Comparison of ENCODE assay signal across 24 cellular contexts in genomic region chr2:162197095-162197825, GRCh38. TPM values are rescaled to one million over a fixed set of nuclear protein-coding genes. Genes with fewer than 3 reads are reported as not detected.
DNase-seq lines count a peak whose midpoint lies in the region; ATAC-seq and TF ChIP-seq lines count a peak whose summit lies in the region.
"Had no signal": no experiment of that assay in that cellular context is flagged by ENCODE, and none has a peak within 500 bp of the region (broad histone marks: within the 10 kb centered on the region; RNA-seq: fewer than 3 reads in every experiment).

No MANE protein-coding gene starts in this region.

- no peaks in the 10 kb centered on the region for H3K9me3 Mint-ChIP-seq in WTC11
- H3K9me3 Mint-ChIP-seq: nephron; T-helper 2 cell treated with Interferon-gamma antibody and Interleukin-4, amounts not matched to agents 5 μg/mL and 100 μg/mL, for 36 hours had no signal

- H3K27me3 Mint-ChIP-seq in WTC11 (ENCODE audit: low read depth) = no peaks in the 10 kb centered on the region

- no peak overlapping the region for H3K4me3 ChIP-seq in AG04450 (ENCODE audit: low read depth, low read length)
- no peak overlapping the region for H3K4me3 ChIP-seq in brain microvascular endothelial cell (ENCODE audit: low read depth, low read length)
- H3K4me3 ChIP-seq: hepatocyte, upper lobe of left lung had no signal

- H3K27ac ChIP-seq in AG04450 (ENCODE audit: low read depth, low read length) (peak overlapping the region; percentile 90), brain microvascular endothelial cell (peak overlapping the region; percentile 91), foreskin keratinocyte (no peak overlapping the region)
- H3K27ac ChIP-seq: hepatocyte, upper lobe of left lung had no signal

- POLR2A ChIA-PET in AG04450 (lab: Yijun Ruan, JAX) = interaction anchor here (0.6 to 3.6 kb wide), 15 partner anchors 13 to 125 kb away, joined by 3 to 35 read pairs (median 4); partner anchors contain the start of gene FAP
- POLR2A ChIA-PET in WTC11 (lab: Charles Lee) = no interaction called here

- no peak overlapping the region for H3K27ac Mint-ChIP-seq in WTC11
- H3K27ac Mint-ChIP-seq: nephron; T-helper 2 cell treated with Interferon-gamma antibody and Interleukin-4, amounts not matched to agents 5 μg/mL and 100 μg/mL, for 36 hours had no signal

- TF ChIP-seq CTCF in AG04450 (IDR thresholded peaks at IDR 0.05; ENCODE audit: low read depth, low read length) (no peak), brain microvascular endothelial cell (IDR thresholded peaks at IDR 0.05; ENCODE audit: low read depth, low read length, missing control alignments) (no peak), foreskin keratinocyte (conservative IDR thresholded peaks at IDR 0.05) (no peak), GM13976 (IDR thresholded peaks at IDR 0.05; ENCODE audit: borderline replicate concordance, control extremely low read depth, extremely low read depth, insufficient read depth, missing control alignments) (no peak), WTC11 (IDR thresholded peaks at IDR 0.05) (no peak)

- H3K4me1 Mint-ChIP-seq in WTC11 = no peaks in the 10 kb centered on the region

- in situ Hi-C loops in brain microvascular endothelial cell (cut with HindIII; ENCODE audit: low pct_ligation_motif_present, low sequenced_read_pairs) (no loop called here), GM13976 (cut with MboI; ENCODE audit: low sequenced_read_pairs, unreplicated experiment) (no loop called here)

- H3K36me3 Mint-ChIP-seq in WTC11 = no peaks in the 10 kb centered on the region

- peak; percentile 42 for ATAC-seq in foreskin keratinocyte
- no peak for ATAC-seq in HG02885 (IDR thresholded peaks at IDR 0.05; ENCODE audit: poor library complexity, unreplicated experiment)
- no peak for ATAC-seq in WTC11

- peaks cover 87% of the 10 kb centered on the region for H3K36me3 ChIP-seq in brain microvascular endothelial cell (replicated peaks)
- H3K36me3 ChIP-seq: upper lobe of left lung had no signal

- CTCF ChIA-PET in AG04450 (lab: Charles Lee) (interaction anchor here (1.0 to 3.2 kb wide), 5 partner anchors 10 to 610 kb away, joined by 3 to 25 read pairs (median 8); no protein-coding TSS in a partner anchor), WTC11 (lab: Charles Lee) (interaction anchor here (1.8 to 2.3 kb wide), 2 partner anchors 101 to 104 kb away, joined by 6 to 9 read pairs; no protein-coding TSS in a partner anchor)

- H3K4me3 Mint-ChIP-seq in WTC11 = no peak overlapping the region
- H3K4me3 Mint-ChIP-seq: nephron; T-helper 2 cell treated with Interferon-gamma antibody and Interleukin-4, amounts not matched to agents 5 μg/mL and 100 μg/mL, for 36 hours had no signal

- no peaks in the 10 kb centered on the region for H3K9me3 ChIP-seq in AG04450 (ENCODE audit: control insufficient read depth, insufficient read depth, low read length)
- H3K9me3 ChIP-seq: upper lobe of left lung had no signal

- H3K4me1 ChIP-seq in foreskin keratinocyte = peaks cover 8% of the 10 kb centered on the region
- H3K4me1 ChIP-seq: upper lobe of left lung had no signal

- DNase-seq in AG04450 (ENCODE audit: low read depth, low spot score) (peak; percentile 60), M059J (ENCODE audit: low read depth) (peak; percentile 24), brain microvascular endothelial cell (peak; percentile 36), foreskin keratinocyte (peak; percentile 20 to 37), GM13976 (ENCODE audit: low spot score) (no peak), glomerular visceral epithelial cell (ENCODE audit: extremely low spot score) (no peak), WTC11 (ENCODE audit: low spot score) (no peak)
- DNase-seq: activated CD8-positive, alpha-beta memory T cell treated with anti-CD3 and anti-CD28 coated beads for 24 hours; amniotic stem cell; dermis blood vessel endothelial cell; erythroblast; kidney; NCI-H1048; NCI-H2081; NCI-H524 treated with DMSO at 0.1 percent for 48 hours; SHP77 treated with DMSO at 0.1 percent for 48 hours; stimulated activated CD4-positive, alpha-beta T cell treated with anti-CD3 and anti-CD28 coated beads, Interleukin-15, amount 100 ng/mL, for 24 hours; stimulated activated naive CD8-positive, alpha-beta T cell treated with anti-CD3 and anti-CD28 coated beads, Interleukin-15, Interleukin-2, amounts not matched to agents 100 U/mL and 50 U/mL, for 24 hours; upper lobe of left lung had no signal

- H3K27me3 ChIP-seq in AG04450 (ENCODE audit: control insufficient read depth, insufficient read depth, low read length) (no peaks in the 10 kb centered on the region), brain microvascular endothelial cell (replicated peaks) (no peaks in the 10 kb centered on the region), foreskin keratinocyte (no peaks in the 10 kb centered on the region)
- H3K27me3 ChIP-seq: hepatocyte, upper lobe of left lung had no signal

TF ChIP-seq in WTC11, 78 proteins besides CTCF, POLR2A, EP300 and RAD21 (continues in another document):
- TF ChIP-seq AFF4 (CRISPR knock-in tag; IDR thresholded peaks at IDR 0.05; ENCODE audit: borderline replicate concordance) = no peak
- TF ChIP-seq, protein P1, sequence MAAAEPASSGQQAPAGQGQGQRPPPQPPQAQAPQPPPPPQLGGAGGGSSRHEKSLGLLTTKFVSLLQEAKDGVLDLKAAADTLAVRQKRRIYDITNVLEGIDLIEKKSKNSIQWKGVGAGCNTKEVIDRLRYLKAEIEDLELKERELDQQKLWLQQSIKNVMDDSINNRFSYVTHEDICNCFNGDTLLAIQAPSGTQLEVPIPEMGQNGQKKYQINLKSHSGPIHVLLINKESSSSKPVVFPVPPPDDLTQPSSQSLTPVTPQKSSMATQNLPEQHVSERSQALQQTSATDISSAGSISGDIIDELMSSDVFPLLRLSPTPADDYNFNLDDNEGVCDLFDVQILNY (CRISPR knock-in tag; IDR thresholded peaks at IDR 0.05) = no peak
- TF ChIP-seq ZNF219 (CRISPR knock-in tag; IDR thresholded peaks at IDR 0.05; ENCODE audit: borderline replicate concordance) = no peak
- no peak for TF ChIP-seq NR1H2 (CRISPR knock-in tag; IDR thresholded peaks at IDR 0.05)
- no peak for TF ChIP-seq ESRRA (CRISPR knock-in tag; IDR thresholded peaks at IDR 0.05; ENCODE audit: borderline replicate concordance)
- TF ChIP-seq CREM (CRISPR knock-in tag; IDR thresholded peaks at IDR 0.05) = no peak
- TF ChIP-seq, protein P2, sequence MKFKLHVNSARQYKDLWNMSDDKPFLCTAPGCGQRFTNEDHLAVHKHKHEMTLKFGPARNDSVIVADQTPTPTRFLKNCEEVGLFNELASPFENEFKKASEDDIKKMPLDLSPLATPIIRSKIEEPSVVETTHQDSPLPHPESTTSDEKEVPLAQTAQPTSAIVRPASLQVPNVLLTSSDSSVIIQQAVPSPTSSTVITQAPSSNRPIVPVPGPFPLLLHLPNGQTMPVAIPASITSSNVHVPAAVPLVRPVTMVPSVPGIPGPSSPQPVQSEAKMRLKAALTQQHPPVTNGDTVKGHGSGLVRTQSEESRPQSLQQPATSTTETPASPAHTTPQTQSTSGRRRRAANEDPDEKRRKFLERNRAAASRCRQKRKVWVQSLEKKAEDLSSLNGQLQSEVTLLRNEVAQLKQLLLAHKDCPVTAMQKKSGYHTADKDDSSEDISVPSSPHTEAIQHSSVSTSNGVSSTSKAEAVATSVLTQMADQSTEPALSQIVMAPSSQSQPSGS (CRISPR knock-in tag; IDR thresholded peaks at IDR 0.05; ENCODE audit: borderline replicate concordance, low read depth) = no peak
- no peak for TF ChIP-seq IRF1 (CRISPR knock-in tag; IDR thresholded peaks at IDR 0.05)

RNA-seq across cellular contexts. Expression of gene GCG, which starts 45.2 kb away (rescaled TPM):
- polyA plus RNA-seq in AG04450 (2011; rRNA removed) (0.27 TPM in 1 of 2 replicates, not detected in the other), foreskin keratinocyte (not detected in 2 replicates)
- not detected in 2 replicates for polyA minus RNA-seq in AG04450 (2011; rRNA and poly(A)+ RNA removed)
- not detected in 2 replicates for total RNA-seq in M059J (2014; rRNA removed; shearing (Covaris generic))
- total RNA-seq in foreskin keratinocyte (not detected in 2 replicates), WTC11 (2021) (0.14 TPM in 1 of 3 replicates, not detected in the others)
- total RNA-seq: Daoy, dermis blood vessel endothelial cell, kidney had no signal

RNA-seq across cellular contexts. Expression of gene FAP, which starts 46.0 kb away (rescaled TPM):
- 300 and 374 TPM in 2 replicates for polyA plus RNA-seq in AG04450 (2011; rRNA removed)
- 134 and 258 TPM in 2 replicates for polyA minus RNA-seq in AG04450 (2011; rRNA and poly(A)+ RNA removed)
- total RNA-seq in M059J (2014; rRNA removed; shearing (Covaris generic)) = 22.8 and 31.9 TPM in 2 replicates
- 1.2 and 3.0 TPM in 2 replicates for total RNA-seq in foreskin keratinocyte
- 0.40 and 1.7 TPM in 2 replicates for polyA plus RNA-seq in foreskin keratinocyte
- 0.21 TPM in 1 of 3 replicates, not detected in the others for total RNA-seq in WTC11 (2021)

Comparison
In these comparisons a context has a peak if more than half of its experiments do, and no peak if none do; other contexts are left out.
1. DNase-seq: peak in AG04450 (single experiment), M059J (single experiment), brain microvascular endothelial cell (single experiment) and foreskin keratinocyte (2 of 2); none in GM13976 (single experiment), glomerular visceral epithelial cell (single experiment) and WTC11 (single experiment).